In the genomic region with DNA sequence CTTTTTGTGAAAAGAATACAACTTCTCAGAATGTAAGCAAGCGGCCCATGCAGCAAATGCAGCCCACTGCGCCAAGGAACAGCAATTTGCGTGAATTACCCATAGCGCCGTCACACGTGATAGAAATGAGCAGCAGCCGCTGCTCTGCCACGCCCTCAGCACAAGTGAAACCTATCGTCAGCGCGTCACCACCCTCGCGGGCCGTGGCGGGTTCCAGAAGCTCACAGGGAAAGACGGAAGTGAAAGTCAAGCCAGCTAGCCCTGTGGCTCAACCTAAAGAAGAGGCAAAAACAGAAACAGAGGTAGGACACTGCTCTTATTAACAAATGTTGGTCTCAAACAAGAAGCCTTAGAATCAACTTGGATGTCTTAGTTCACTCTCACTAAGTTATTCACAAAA, we compare ENCODE assay signal across 13 cellular contexts.
DNase-seq lines count a peak whose midpoint lies in the region; ATAC-seq and TF ChIP-seq lines count a peak whose summit lies in the region.
"Had no signal": no experiment of that assay in that cellular context is flagged by ENCODE, and none has a peak within 500 bp of the region (broad histone marks: within the 10 kb centered on the region; RNA-seq: fewer than 3 reads in every experiment).

No MANE protein-coding gene starts in this region.

- peaks cover 62% of the 10 kb centered on the region for H3F3A ChIP-seq in DOHH2 (ENCODE audit: control insufficient read depth, insufficient read depth)

- peak in 2 of 3 donors; percentile 86 to 90 for DNase-seq in Peyer's patch
- no peak for DNase-seq in testis
- DNase-seq in putamen (ENCODE audit: low spot score): no peak
- no peak for DNase-seq in cerebellum (ENCODE audit: low spot score)
- no peak for DNase-seq in Kasumi-1 (lab: John Stamatoyannopoulos, UW)
- DNase-seq: Calu3, caudate nucleus, NCI-H2081 treated with DMSO at 0.1 percent for 48 hours had no signal

- H3K4me1 ChIP-seq in DOHH2 (ENCODE audit: control insufficient read depth, low read length) (peaks cover 95% of the 10 kb centered on the region), Peyer's patch (no peaks in the 10 kb centered on the region), gastroesophageal sphincter (no peaks in the 10 kb centered on the region), testis (peaks cover 15% of the 10 kb centered on the region)

- no peaks in the 10 kb centered on the region for H3K27me3 ChIP-seq in DOHH2 (ENCODE audit: control insufficient read depth, low read length)
- no peaks in the 10 kb centered on the region for H3K27me3 ChIP-seq in Peyer's patch
- H3K27me3 ChIP-seq in gastroesophageal sphincter: no peaks in the 10 kb centered on the region
- H3K27me3 ChIP-seq in testis: no peaks in the 10 kb centered on the region

- no peaks in the 10 kb centered on the region for H3K9me2 ChIP-seq in DOHH2 (replicated peaks; ENCODE audit: control insufficient read depth, low read length)

- TF ChIP-seq CTCF in DOHH2 (IDR thresholded peaks at IDR 0.05; ENCODE audit: low read depth, low read length, poor library complexity, severe bottlenecking) (no peak), Peyer's patch (IDR thresholded peaks at IDR 0.05) (no peak), gastroesophageal sphincter (IDR thresholded peaks at IDR 0.05) (no peak), testis (IDR thresholded peaks at IDR 0.05) (no peak)

- H4K20me1 ChIP-seq in DOHH2 (ENCODE audit: control insufficient read depth, insufficient read depth, low read depth, low read length): no peaks in the 10 kb centered on the region

- H3K9me3 ChIP-seq in DOHH2 (ENCODE audit: control insufficient read depth, insufficient read depth, low read length): no peaks in the 10 kb centered on the region
- H3K9me3 ChIP-seq in Peyer's patch: no peaks in the 10 kb centered on the region
- H3K9me3 ChIP-seq in gastroesophageal sphincter: no peaks in the 10 kb centered on the region
- no peaks in the 10 kb centered on the region for H3K9me3 ChIP-seq in testis

- H3K4me3 ChIP-seq in DOHH2 (ENCODE audit: low read length) (peak overlapping the region; percentile 60), Peyer's patch (no peak overlapping the region), gastroesophageal sphincter (no peak overlapping the region), testis (no peak overlapping the region)
- H3K4me3 ChIP-seq: lung, SK-N-MC had no signal

- 76 to 88% methylated on average over 7 to 16 of the region's 16 CpGs for WGBS in gastroesophageal sphincter (ENCODE audit: low coverage in 1 of 2), 2 donors
- 89 to 94% methylated on average over 16 of the region's 16 CpGs for WGBS in testis, 2 donors

- intact Hi-C loops in testis (cut with DNase I; ENCODE audit: low total_unique reads): no loop called here

- TF ChIP-seq EP300 in gastroesophageal sphincter (IDR thresholded peaks at IDR 0.05): no peak

- peak overlapping the region; percentile 91 for H3K27ac ChIP-seq in DOHH2 (ENCODE audit: low read depth, low read length)
- H3K27ac ChIP-seq in Peyer's patch: peak overlapping the region in 1 of 4 donors; percentile 33
- no peak overlapping the region for H3K27ac ChIP-seq in gastroesophageal sphincter
- H3K27ac ChIP-seq in testis: no peak overlapping the region
- H3K27ac ChIP-seq: SK-N-MC had no signal

- H3K79me2 ChIP-seq in DOHH2 (ENCODE audit: control insufficient read depth, low read length): peaks cover 85% of the 10 kb centered on the region

- peaks cover 97% of the 10 kb centered on the region for H3K36me3 ChIP-seq in DOHH2 (ENCODE audit: control insufficient read depth, low read length)
- peaks cover 0 to 92% (median 0%) of the 10 kb centered on the region in 3 donors for H3K36me3 ChIP-seq in Peyer's patch
- H3K36me3 ChIP-seq in gastroesophageal sphincter: peaks cover 9 to 96% of the 10 kb centered on the region in 2 donors
- H3K36me3 ChIP-seq in testis (ENCODE audit: low read depth, missing control alignments): no peaks in the 10 kb centered on the region

- ATAC-seq in GM19043 (IDR thresholded peaks at IDR 0.05; ENCODE audit: low read depth, unreplicated experiment): peak; percentile 37
- ATAC-seq in gastroesophageal sphincter: peak; percentile 22

- TF ChIP-seq POLR2A in Peyer's patch (IDR thresholded peaks at IDR 0.05) (no peak), gastroesophageal sphincter (IDR thresholded peaks at IDR 0.05) (no peak), testis (IDR thresholded peaks at IDR 0.05) (no peak)

- peak overlapping the region; percentile 85 for H3K4me2 ChIP-seq in DOHH2 (ENCODE audit: low read length)

Comparison
In these comparisons a context has a peak if more than half of its experiments do, and no peak if none do; other contexts are left out.
1. DNase-seq: peak in Peyer's patch (2 of 3); none in testis (single experiment), putamen (single experiment), cerebellum (single experiment) and Kasumi-1 (0 of 2).